Comparison of ENCODE assay signal across 24 cellular contexts in genomic region chr1:69506721-69507120, GRCh38.
"Had no signal": no experiment of that assay in that cellular context is flagged by ENCODE, and none has a peak within 500 bp of the region (broad histone marks: within the 10 kb centered on the region; RNA-seq: fewer than 3 reads in every experiment).

No MANE protein-coding gene starts in this region.

- ATAC-seq: HepG2, Right ventricle myocardium inferior, SK-N-SH treated with all-trans-retinoic acid at 6 μM for 48 hours had no signal

- H3K27me3 ChIP-seq: Peyer's patch had no signal

- FAIRE-seq: HepG2 had no signal

- DNase-seq: KBM-7; NCI-H1092; NCI-H1105 treated with DMSO at 0.1 percent for 48 hours; NCI-H1417 treated with DMSO at 0.1 percent for 48 hours; NCI-H146; NCI-H187; NCI-H2029; NCI-H2081 treated with DMSO at 0.1 percent for 48 hours; NCI-H2171; NCI-H226; NCI-H446; NCI-H510A; NCI-H524 treated with DMSO at 0.1 percent for 48 hours; NCI-H69; NCI-H774; NK-92 treated with Interleukin-12 subunit alpha and Interleukin-12 subunit beta, amount 100 ng/mL, for 24 hours; PC-9; Peyer's patch; SHP77 treated with DMSO at 0.1 percent for 48 hours; SJCRH30; T-helper 1 cell had no signal

- H3K9me3 ChIP-seq: Peyer's patch, SJCRH30 had no signal

- H2AFZ ChIP-seq: PC-9 had no signal

- H3K36me3 ChIP-seq: Peyer's patch, SJCRH30 had no signal

- H3K4me3 ChIP-seq: PC-9, Peyer's patch, SJCRH30 had no signal

- H3K4me2 ChIP-seq: PC-9 had no signal

- H3K4me1 ChIP-seq: Peyer's patch, SJCRH30 had no signal

- H3K27ac ChIP-seq: PC-9, Peyer's patch, SJCRH30 had no signal
